In genomic region chr21:41705546-41706262, GRCh38 we compare ENCODE assay signal across 16 cellular contexts.
"Had no signal": no experiment of that assay in that cellular context is flagged by ENCODE, and none has a peak within 500 bp of the region (broad histone marks: within the 10 kb centered on the region; RNA-seq: fewer than 3 reads in every experiment).

No MANE protein-coding gene starts in this region.

- H3K36me3 Mint-ChIP-seq: T-cell, type B pancreatic cell had no signal

- H3K9me3 ChIP-seq: esophagus squamous epithelium, suprapubic skin had no signal

- H3K36me3 ChIP-seq: esophagus squamous epithelium, suprapubic skin had no signal

- H3K27ac ChIP-seq: suprapubic skin had no signal

- DNase-seq: activated CD4-positive, alpha-beta T cell treated with anti-CD3 and anti-CD28 coated beads, Interleukin-2, amount 10 ng/mL, durations not matched to agents 7 days and 5 days; activated CD8-positive, alpha-beta memory T cell treated with anti-CD3 and anti-CD28 coated beads, Interleukin-2, amount 50 U/mL, for 4 hours; activated effector memory CD4-positive, alpha-beta T cell treated with anti-CD3 and anti-CD28 coated beads, Interleukin-2, amount 50 U/mL, for 16 hours; activated naive CD4-positive, alpha-beta T cell treated with anti-CD3 and anti-CD28 coated beads, Interleukin-2, amount 50 U/mL, for 16 hours; aorta; effector memory CD4-positive, alpha-beta T cell; esophagus squamous epithelium; left cardiac atrium; occipital lobe; retina; T-cell had no signal

- ATAC-seq: activated CD4-positive, CD25-positive, alpha-beta regulatory T cell treated with anti-CD3 and anti-CD28 coated beads, Interleukin-2, amount 50 U/mL, for 24 hours; T-cell had no signal

- H3K27me3 Mint-ChIP-seq: type B pancreatic cell had no signal

- H3K4me1 Mint-ChIP-seq: activated CD4-positive, alpha-beta T cell treated with anti-CD3 and anti-CD28 coated beads, Interleukin-2, amount 10 ng/mL, durations not matched to agents 7 days and 5 days; T-cell had no signal

- H3K4me3 ChIP-seq: esophagus squamous epithelium, suprapubic skin had no signal

- H3K27ac Mint-ChIP-seq: activated CD4-positive, alpha-beta T cell treated with anti-CD3 and anti-CD28 coated beads, Interleukin-2, amount 10 ng/mL, durations not matched to agents 7 days and 5 days; activated T-cell treated with anti-CD3 and anti-CD28 coated beads, Interleukin-2, amount 50 U/mL, for 72 hours; nephron; T-cell had no signal

- H3K4me3 Mint-ChIP-seq: activated CD4-positive, alpha-beta T cell treated with anti-CD3 and anti-CD28 coated beads, Interleukin-2, amount 10 ng/mL, durations not matched to agents 7 days and 5 days; activated T-cell treated with anti-CD3 and anti-CD28 coated beads, Interleukin-2, amount 50 U/mL, for 72 hours; nephron; T-cell had no signal
